ENCODE assay signal across 4 cellular contexts in the genomic region with DNA sequence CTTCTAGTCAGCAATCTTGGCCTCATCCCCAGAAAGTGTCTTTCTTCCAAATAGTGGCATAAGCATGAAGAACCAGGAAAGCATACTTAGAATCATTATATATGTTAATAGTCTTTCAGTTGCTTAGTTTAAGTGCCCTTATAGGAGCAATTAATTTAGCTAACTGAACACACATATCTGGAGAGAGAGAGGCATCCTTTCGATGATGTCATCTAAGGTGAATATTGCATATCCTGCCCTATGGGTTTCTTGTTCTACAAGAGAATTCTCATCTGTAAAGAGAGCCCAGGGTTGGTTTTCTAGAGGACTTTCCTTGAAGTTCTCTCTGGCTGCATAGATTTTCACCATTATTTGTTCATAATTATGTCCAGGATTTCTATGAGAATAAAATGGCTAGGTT.
"Had no signal": no experiment of that assay in that cellular context is flagged by ENCODE, and none has a peak within 500 bp of the region (broad histone marks: within the 10 kb centered on the region; RNA-seq: fewer than 3 reads in every experiment).

No MANE protein-coding gene starts in this region.

- H3K27me3 Mint-ChIP-seq: IgD-negative memory B cell had no signal

- H3K4me3 Mint-ChIP-seq: GM23338, H9, IgD-negative memory B cell had no signal

- H3K36me3 Mint-ChIP-seq: IgD-negative memory B cell had no signal

- H3K27ac Mint-ChIP-seq: GM23338, H9, IgD-negative memory B cell had no signal

- H3K4me1 Mint-ChIP-seq: GM23338, H9, IgD-negative memory B cell had no signal

- H3K9me3 Mint-ChIP-seq: H9, IgD-negative memory B cell had no signal

- ATAC-seq: GM23338 had no signal

- DNase-seq: H9, HCEC 1CT had no signal
